In the genomic region with DNA sequence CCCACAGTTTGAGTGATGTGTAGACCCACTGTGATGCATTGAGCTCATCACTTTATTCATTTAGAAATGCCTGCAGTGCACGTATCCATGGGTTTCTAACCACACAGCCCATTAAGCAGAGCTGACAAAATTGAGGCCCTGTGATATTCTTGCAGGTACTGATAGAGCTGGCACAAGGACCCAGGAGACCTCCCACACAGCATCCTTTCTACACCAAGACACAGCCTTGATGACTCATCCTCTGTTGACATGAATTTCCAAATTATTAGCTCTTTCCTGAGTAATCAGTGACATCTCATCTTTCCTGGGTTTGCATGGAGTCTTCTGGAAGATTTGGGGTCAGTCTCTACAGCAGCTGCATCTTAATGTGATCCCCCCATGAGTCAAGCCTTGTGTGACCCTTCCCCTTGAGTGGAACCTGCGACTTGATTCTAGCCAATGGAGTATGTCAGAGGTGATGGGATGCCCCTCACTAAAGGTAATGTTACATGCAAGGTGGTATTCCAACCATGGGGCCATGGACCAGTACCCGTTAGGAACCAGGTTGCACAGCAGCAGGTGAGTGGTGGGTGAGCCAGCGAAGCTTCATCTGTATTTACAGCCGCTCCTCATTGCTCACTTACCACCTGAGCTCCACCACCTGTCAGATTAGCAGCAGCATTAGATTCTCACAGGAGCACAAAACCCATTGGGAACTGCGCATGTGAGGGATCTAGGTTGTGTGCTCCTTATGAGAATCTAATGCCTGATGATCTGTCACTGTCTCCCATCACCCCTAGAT, we compare ENCODE assay signal across 15 cellular contexts.
A peak's percentile ranks its signal among the peaks of the same experiment; 100 is the strongest.
DNase-seq lines count a peak whose midpoint lies in the region; ATAC-seq and FAIRE-seq lines count a peak whose summit lies in the region.
"Had no signal": no experiment of that assay in that cellular context is flagged by ENCODE, and none has a peak within 500 bp of the region (broad histone marks: within the 10 kb centered on the region; RNA-seq: fewer than 3 reads in every experiment).

No MANE protein-coding gene starts in this region.

- ATAC-seq in stimulated activated naive B cell treated with anti-CD40 and anti-IgM and Interleukin-4, amounts not matched to agents 10 μg/mL and 1 μg/mL and 100 μg/mL, for 72 hours (replicated peaks): peak; percentile 41 to 53
- no peak for ATAC-seq in HG02852 (IDR thresholded peaks at IDR 0.05; ENCODE audit: unreplicated experiment)

- peaks cover 5% of the 10 kb centered on the region in 2 donors for H3K9me3 Mint-ChIP-seq in stimulated activated naive B cell treated with anti-CD40 and anti-IgM and Interleukin-4, amounts not matched to agents 10 μg/mL and 1 μg/mL and 100 μg/mL, for 72 hours
- H3K9me3 Mint-ChIP-seq: activated naive CD4-positive, alpha-beta T cell treated with anti-CD3 and anti-CD28 coated beads, Interleukin-2, amount 10 ng/mL, durations not matched to agents 7 days and 5 days had no signal

- peaks cover 6 to 7% of the 10 kb centered on the region in 2 donors for H3K4me1 Mint-ChIP-seq in stimulated activated naive B cell treated with anti-CD40 and anti-IgM and Interleukin-4, amounts not matched to agents 10 μg/mL and 1 μg/mL and 100 μg/mL, for 72 hours
- H3K4me1 Mint-ChIP-seq: activated naive CD4-positive, alpha-beta T cell treated with anti-CD3 and anti-CD28 coated beads, Interleukin-2, amount 10 ng/mL, durations not matched to agents 7 days and 5 days; central memory CD8-positive, alpha-beta T cell had no signal

- H3K36me3 Mint-ChIP-seq in stimulated activated naive B cell treated with anti-CD40 and anti-IgM and Interleukin-4, amounts not matched to agents 10 μg/mL and 1 μg/mL and 100 μg/mL, for 72 hours: no peaks in the 10 kb centered on the region
- H3K36me3 Mint-ChIP-seq: activated naive CD4-positive, alpha-beta T cell treated with anti-CD3 and anti-CD28 coated beads, Interleukin-2, amount 10 ng/mL, durations not matched to agents 7 days and 5 days; type B pancreatic cell had no signal

- no peak overlapping the region for H3K4me3 Mint-ChIP-seq in stimulated activated naive B cell treated with anti-CD40 and anti-IgM and Interleukin-4, amounts not matched to agents 10 μg/mL and 1 μg/mL and 100 μg/mL, for 72 hours
- H3K4me3 Mint-ChIP-seq: activated naive CD4-positive, alpha-beta T cell treated with anti-CD3 and anti-CD28 coated beads, Interleukin-2, amount 10 ng/mL, durations not matched to agents 7 days and 5 days; central memory CD8-positive, alpha-beta T cell; type B pancreatic cell had no signal

- FAIRE-seq in RCC 7860 (lab: Jason Lieb, UNC): peak; percentile 52

- DNase-seq in NCI-H748 (lab: John Stamatoyannopoulos, UW; ENCODE audit: unreplicated experiment) (peak; percentile 61), NCI-H748 treated with DMSO at 0.1 percent for 48 hours (lab: John Stamatoyannopoulos, UW) (no peak), RCC 7860 (ENCODE audit: low spot score) (peak; percentile 65), fibroblast of gingiva (ENCODE audit: low read depth) (peak; percentile 38), NCI-H2227 (lab: John Stamatoyannopoulos, UW; ENCODE audit: unreplicated experiment) (no peak)
- no peak for DNase-seq in stimulated activated naive B cell treated with anti-CD40 and anti-IgM and Interleukin-4, amounts not matched to agents 10 μg/mL and 1 μg/mL and 100 μg/mL, for 72 hours
- DNase-seq in effector CD4-positive, alpha-beta T cell: no peak
- DNase-seq: activated naive CD4-positive, alpha-beta T cell treated with anti-CD3 and anti-CD28 coated beads, Interleukin-2, amount 10 ng/mL, durations not matched to agents 7 days and 5 days; DMS 273 treated with DMSO at 0.1 percent for 48 hours; esophagus squamous epithelium; psoas muscle; SHP77 had no signal

- no peak overlapping the region for H3K27ac Mint-ChIP-seq in stimulated activated naive B cell treated with anti-CD40 and anti-IgM and Interleukin-4, amounts not matched to agents 10 μg/mL and 1 μg/mL and 100 μg/mL, for 72 hours
- H3K27ac Mint-ChIP-seq: activated naive CD4-positive, alpha-beta T cell treated with anti-CD3 and anti-CD28 coated beads, Interleukin-2, amount 10 ng/mL, durations not matched to agents 7 days and 5 days; type B pancreatic cell had no signal

- H3K27me3 Mint-ChIP-seq in stimulated activated naive B cell treated with anti-CD40 and anti-IgM and Interleukin-4, amounts not matched to agents 10 μg/mL and 1 μg/mL and 100 μg/mL, for 72 hours: no peaks in the 10 kb centered on the region
- H3K27me3 Mint-ChIP-seq: type B pancreatic cell had no signal

Comparison
In these comparisons a context has a peak if more than half of its experiments do, and no peak if none do; other contexts are left out.
1. DNase-seq: peak in NCI-H748 (single experiment), RCC 7860 (single experiment) and fibroblast of gingiva (single experiment); none in NCI-H748 treated with DMSO at 0.1 percent for 48 hours (single experiment), stimulated activated naive B cell treated with anti-CD40 and anti-IgM and Interleukin-4, amounts not matched to agents 10 μg/mL and 1 μg/mL and 100 μg/mL, for 72 hours (single experiment), effector CD4-positive, alpha-beta T cell (single experiment) and NCI-H2227 (single experiment).